Comparison of ENCODE assay signal across 28 cellular contexts in the genomic region with DNA sequence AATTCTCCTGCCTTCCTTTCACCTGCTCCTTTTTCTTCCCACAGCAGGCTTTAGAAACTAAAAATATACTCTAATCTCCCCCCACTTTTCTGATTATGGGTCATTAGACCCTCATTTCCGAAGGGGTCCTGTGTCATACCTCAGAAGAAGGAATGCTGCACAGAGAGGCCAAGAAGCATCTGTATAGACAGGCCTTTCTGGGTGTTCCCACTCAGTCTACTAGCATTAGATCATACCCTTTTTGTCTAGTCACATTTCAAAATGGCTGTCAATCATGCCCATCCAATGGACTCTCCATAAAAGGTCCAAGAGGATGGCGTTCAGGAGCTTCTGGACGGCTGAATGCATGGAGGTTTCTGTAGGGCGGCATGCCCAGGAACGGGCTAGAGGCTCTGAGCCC.
DNase-seq lines count a peak whose midpoint lies in the region; ATAC-seq and TF ChIP-seq lines count a peak whose summit lies in the region.
"Had no signal": no experiment of that assay in that cellular context is flagged by ENCODE, and none has a peak within 500 bp of the region (broad histone marks: within the 10 kb centered on the region; RNA-seq: fewer than 3 reads in every experiment).

No MANE protein-coding gene starts in this region.

- POLR2A ChIA-PET in SK-N-SH (lab: Yijun Ruan, JAX): no interaction called here

- H4K20me1 ChIP-seq in SK-N-SH (ENCODE audit: insufficient read depth): no peaks in the 10 kb centered on the region
- H4K20me1 ChIP-seq in fibroblast of lung (ENCODE audit: control insufficient read depth, extremely low read depth, insufficient read depth, low read length): no peaks in the 10 kb centered on the region

- H2AFZ ChIP-seq in SK-N-SH (ENCODE audit: low read depth) (peak overlapping the region; percentile 9; the same call in 1 of the 2 replicates), fibroblast of lung (ENCODE audit: low read length) (no peak overlapping the region)
- H2AFZ ChIP-seq: parathyroid adenoma had no signal

- H3K27ac ChIP-seq in SK-N-SH (ENCODE audit: low read depth in 2 of 2, low read length in 1 of 2) (peak overlapping the region; percentile 50 to 87), fibroblast of lung (ENCODE audit: insufficient read depth, low read length) (peak overlapping the region; percentile 4)
- H3K27ac ChIP-seq: adrenal gland, cardiac muscle cell, heart left ventricle, parathyroid adenoma, right lobe of liver, SK-N-MC, upper lobe of left lung had no signal

- ATAC-seq in activated T-cell treated with anti-CD3 and anti-CD28 coated beads, Interleukin-2, amount 50 U/mL, for 72 hours (replicated peaks in 1 of 2): no peak
- no peak for ATAC-seq in stimulated activated effector memory CD8-positive, alpha-beta T cell treated with anti-CD3 and anti-CD28 coated beads, Interleukin-12 subunit alpha, Interleukin-12 subunit beta, amount 100 ng/mL, for 72 hours
- ATAC-seq in HG03196 (IDR thresholded peaks at IDR 0.05; ENCODE audit: unreplicated experiment): no peak
- ATAC-seq: heart left ventricle; left cardiac atrium; naive thymus-derived CD8-positive, alpha-beta T cell; right lobe of liver had no signal

- 91% methylated on average over 5 of the region's 5 CpGs for WGBS in SK-N-SH (ENCODE audit: low lambda C conversion rate)

- no peaks in the 10 kb centered on the region for H3K9me3 ChIP-seq in SK-N-SH
- no peaks in the 10 kb centered on the region for H3K9me3 ChIP-seq in fibroblast of lung (ENCODE audit: control insufficient read depth, insufficient read depth, low read depth, low read length)
- H3K9me3 ChIP-seq: adrenal gland, heart left ventricle, right lobe of liver, upper lobe of left lung had no signal

- no peaks in the 10 kb centered on the region for H3K27me3 ChIP-seq in SK-N-SH (ENCODE audit: insufficient read depth)
- no peaks in the 10 kb centered on the region for H3K27me3 ChIP-seq in fibroblast of lung (ENCODE audit: control insufficient read depth, insufficient read depth, low read length)
- H3K27me3 ChIP-seq: adrenal gland, cardiac muscle cell, heart left ventricle, right lobe of liver, upper lobe of left lung had no signal

- H3K36me3 Mint-ChIP-seq in activated T-cell treated with anti-CD3 and anti-CD28 coated beads, Interleukin-2, amount 50 U/mL, for 72 hours (ENCODE audit: insufficient read depth in 2 of 2): no peaks in the 10 kb centered on the region
- H3K36me3 Mint-ChIP-seq in stimulated activated effector memory CD8-positive, alpha-beta T cell treated with anti-CD3 and anti-CD28 coated beads, Interleukin-12 subunit alpha, Interleukin-12 subunit beta, amount 100 ng/mL, for 72 hours: no peaks in the 10 kb centered on the region
- no peaks in the 10 kb centered on the region for H3K36me3 Mint-ChIP-seq in Calu3 (ENCODE audit: insufficient read depth, unreplicated experiment)

- H3F3A ChIP-seq in SK-N-SH (replicated peaks; ENCODE audit: insufficient read depth): peaks cover 20% of the 10 kb centered on the region

- H3K4me3 Mint-ChIP-seq in activated T-cell treated with anti-CD3 and anti-CD28 coated beads, Interleukin-2, amount 50 U/mL, for 72 hours: peak overlapping the region in 1 of 2 donors; percentile 42
- no peak overlapping the region for H3K4me3 Mint-ChIP-seq in stimulated activated effector memory CD8-positive, alpha-beta T cell treated with anti-CD3 and anti-CD28 coated beads, Interleukin-12 subunit alpha, Interleukin-12 subunit beta, amount 100 ng/mL, for 72 hours
- no peak overlapping the region for H3K4me3 Mint-ChIP-seq in Calu3 (ENCODE audit: low read depth, unreplicated experiment)
- H3K4me3 Mint-ChIP-seq: activated B cell treated with CpG ODN at 0.5 μM for 24 hours; activated T-helper 1 cell treated with anti-CD3 and anti-CD28 coated beads, Interleukin-12 subunit alpha, Interleukin-12 subunit beta, Interleukin-2, Interleukin-4 antibody, amounts not matched to agents 30 ng/mL and 10 ng/mL and 1 ng/mL, durations not matched to agents 14 hours and 24 hours and 36 hours; dendritic cell treated with granulocyte-macrophage colony-stimulating factor and Interleukin-4, amounts not matched to agents 40 ng/mL and 50 ng/mL, for 4 days; IgD-negative memory B cell; memory B cell; naive thymus-derived CD8-positive, alpha-beta T cell had no signal

- no peak for TF ChIP-seq EP300 in SK-N-SH (IDR thresholded peaks at IDR 0.05; ENCODE audit: borderline replicate concordance in 1 of 2, low read depth in 1 of 2, low read length in 1 of 2)

- H3K27me3 Mint-ChIP-seq in activated T-cell treated with anti-CD3 and anti-CD28 coated beads, Interleukin-2, amount 50 U/mL, for 72 hours (ENCODE audit: low read depth): no peaks in the 10 kb centered on the region
- no peaks in the 10 kb centered on the region for H3K27me3 Mint-ChIP-seq in Calu3 (ENCODE audit: unreplicated experiment)
- H3K27me3 Mint-ChIP-seq: activated B cell treated with CpG ODN at 0.5 μM for 24 hours; dendritic cell treated with granulocyte-macrophage colony-stimulating factor and Interleukin-4, amounts not matched to agents 40 ng/mL and 50 ng/mL, for 4 days; IgD-negative memory B cell; memory B cell; naive thymus-derived CD8-positive, alpha-beta T cell had no signal

- H3K27ac Mint-ChIP-seq in activated T-cell treated with anti-CD3 and anti-CD28 coated beads, Interleukin-2, amount 50 U/mL, for 72 hours: peak overlapping the region; percentile 79
- peak overlapping the region; percentile 60 for H3K27ac Mint-ChIP-seq in stimulated activated effector memory CD8-positive, alpha-beta T cell treated with anti-CD3 and anti-CD28 coated beads, Interleukin-12 subunit alpha, Interleukin-12 subunit beta, amount 100 ng/mL, for 72 hours
- no peak overlapping the region for H3K27ac Mint-ChIP-seq in Calu3 (ENCODE audit: unreplicated experiment)
- H3K27ac Mint-ChIP-seq: activated B cell treated with CpG ODN at 0.5 μM for 24 hours; activated T-helper 1 cell treated with anti-CD3 and anti-CD28 coated beads, Interleukin-12 subunit alpha, Interleukin-12 subunit beta, Interleukin-2, Interleukin-4 antibody, amounts not matched to agents 30 ng/mL and 10 ng/mL and 1 ng/mL, durations not matched to agents 14 hours and 24 hours and 36 hours; dendritic cell treated with granulocyte-macrophage colony-stimulating factor and Interleukin-4, amounts not matched to agents 40 ng/mL and 50 ng/mL, for 4 days; IgD-negative memory B cell; memory B cell had no signal

- H3K4me1 ChIP-seq in SK-N-SH (ENCODE audit: control insufficient read depth in 1 of 2, insufficient read depth in 2 of 2, low read depth in 1 of 2, low read length in 1 of 2) (peaks cover 5 to 24% of the 10 kb centered on the region in 2 experiments), fibroblast of lung (ENCODE audit: control insufficient read depth, extremely low read depth, insufficient read depth, low read length) (peaks cover 6% of the 10 kb centered on the region)
- H3K4me1 ChIP-seq: adrenal gland, heart left ventricle, parathyroid adenoma, right lobe of liver, upper lobe of left lung had no signal

- CTCF ChIA-PET in SK-N-SH (lab: Yijun Ruan, JAX) (no interaction called here), Calu3 (lab: Charles Lee) (no interaction called here)

- no TSS peak for BruUV-seq in Calu3 (replicated peaks; lab: Mats Ljungman, UMichigan)

- H3K79me2 ChIP-seq in SK-N-SH (ENCODE audit: insufficient read depth) (no peaks in the 10 kb centered on the region), fibroblast of lung (ENCODE audit: control insufficient read depth, insufficient read depth, low read length) (no peaks in the 10 kb centered on the region)
- H3K79me2 ChIP-seq: parathyroid adenoma had no signal

- peaks cover 17% of the 10 kb centered on the region for H3K4me1 Mint-ChIP-seq in activated T-cell treated with anti-CD3 and anti-CD28 coated beads, Interleukin-2, amount 50 U/mL, for 72 hours (ENCODE audit: low read depth)
- peaks cover 33% of the 10 kb centered on the region for H3K4me1 Mint-ChIP-seq in stimulated activated effector memory CD8-positive, alpha-beta T cell treated with anti-CD3 and anti-CD28 coated beads, Interleukin-12 subunit alpha, Interleukin-12 subunit beta, amount 100 ng/mL, for 72 hours
- no peaks in the 10 kb centered on the region for H3K4me1 Mint-ChIP-seq in Calu3 (ENCODE audit: low read depth, unreplicated experiment)
- H3K4me1 Mint-ChIP-seq: activated B cell treated with CpG ODN at 0.5 μM for 24 hours, memory B cell had no signal

- H3K4me2 ChIP-seq in SK-N-SH (peak overlapping the region; percentile 64), fibroblast of lung (ENCODE audit: extremely low read depth, insufficient read depth, low read length) (no peak overlapping the region)

- no peak for DNase-seq in activated T-cell treated with anti-CD3 and anti-CD28 coated beads, Interleukin-2, amount 50 U/mL, for 72 hours
- no peak for DNase-seq in activated T-cell treated with anti-CD3 and anti-CD28 coated beads, Interleukin-2, amount 50 U/mL, for 48 hours
- DNase-seq in SK-N-SH: no peak
- DNase-seq in fibroblast of lung (ENCODE audit: low read depth in 2 of 2): no peak
- no peak for DNase-seq in stimulated activated effector memory CD8-positive, alpha-beta T cell treated with anti-CD3 and anti-CD28 coated beads, Interleukin-12 subunit alpha, Interleukin-12 subunit beta, amount 100 ng/mL, for 72 hours (ENCODE audit: low spot score in 2 of 2)
- DNase-seq in T-helper 2 cell: no peak
- no peak for DNase-seq in Calu3
- DNase-seq: ACHN; activated B cell treated with CpG ODN at 0.5 μM for 24 hours; adrenal gland; C1 segment of cervical spinal cord; heart left ventricle; left cardiac atrium; MM.1S; naive thymus-derived CD8-positive, alpha-beta T cell; NCI-H1417 treated with DMSO at 0.1 percent for 48 hours; right lobe of liver; stimulated activated CD4-positive, alpha-beta T cell treated with anti-CD3 and anti-CD28 coated beads, Interleukin-15, amount 100 ng/mL, for 24 hours; stimulated activated CD8-positive, alpha-beta memory T cell treated with anti-CD3 and anti-CD28 coated beads, Interleukin-4, amount 100 ng/mL, for 48 hours; upper lobe of left lung had no signal

- TF ChIP-seq CTCF in SK-N-SH (IDR thresholded peaks at IDR 0.05) (no peak), fibroblast of lung (conservative IDR thresholded peaks at IDR 0.05 in 1 of 2, IDR thresholded peaks at IDR 0.05 in 1 of 2; ENCODE audit: low read depth in 1 of 2, low read length in 2 of 2) (no peak), Calu3 (IDR thresholded peaks at IDR 0.05; ENCODE audit: unreplicated experiment) (no peak)

- H3K9me3 Mint-ChIP-seq in activated T-cell treated with anti-CD3 and anti-CD28 coated beads, Interleukin-2, amount 50 U/mL, for 72 hours: no peaks in the 10 kb centered on the region
- no peaks in the 10 kb centered on the region for H3K9me3 Mint-ChIP-seq in stimulated activated effector memory CD8-positive, alpha-beta T cell treated with anti-CD3 and anti-CD28 coated beads, Interleukin-12 subunit alpha, Interleukin-12 subunit beta, amount 100 ng/mL, for 72 hours
- no peaks in the 10 kb centered on the region for H3K9me3 Mint-ChIP-seq in Calu3 (ENCODE audit: low read depth, unreplicated experiment)
- H3K9me3 Mint-ChIP-seq: activated B cell treated with CpG ODN at 0.5 μM for 24 hours; activated T-helper 1 cell treated with anti-CD3 and anti-CD28 coated beads, Interleukin-12 subunit alpha, Interleukin-12 subunit beta, Interleukin-2, Interleukin-4 antibody, amounts not matched to agents 30 ng/mL and 10 ng/mL and 1 ng/mL, durations not matched to agents 14 hours and 24 hours and 36 hours; dendritic cell treated with granulocyte-macrophage colony-stimulating factor and Interleukin-4, amounts not matched to agents 40 ng/mL and 50 ng/mL, for 4 days; IgD-negative memory B cell; memory B cell; naive thymus-derived CD8-positive, alpha-beta T cell had no signal

- H3K9ac ChIP-seq in SK-N-SH (peak overlapping the region; percentile 51; the same call in 1 of the 2 replicates), fibroblast of lung (ENCODE audit: insufficient read depth, low read length) (no peak overlapping the region)
- H3K9ac ChIP-seq: parathyroid adenoma had no signal

- H3K4me3 ChIP-seq in SK-N-SH (ENCODE audit: low read depth in 2 of 2, low read length in 1 of 2) (no peak overlapping the region), fibroblast of lung (replicated peaks in 1 of 4; ENCODE audit: control extremely low read depth in 1 of 4, insufficient read depth in 1 of 4, low read depth in 3 of 4, low read length in 4 of 4) (no peak overlapping the region)
- H3K4me3 ChIP-seq: adrenal gland, cardiac muscle cell, heart left ventricle, right lobe of liver, SK-N-MC, upper lobe of left lung had no signal

- TF ChIP-seq RAD21 in SK-N-SH (IDR thresholded peaks at IDR 0.05; ENCODE audit: low read length): no peak

- H3K36me3 ChIP-seq in SK-N-SH (replicated peaks in 1 of 2; ENCODE audit: control insufficient read depth in 1 of 2, insufficient read depth in 2 of 2, low read length in 1 of 2): no peaks in the 10 kb centered on the region
- H3K36me3 ChIP-seq in fibroblast of lung (ENCODE audit: control insufficient read depth, insufficient read depth, low read length): no peaks in the 10 kb centered on the region
- H3K36me3 ChIP-seq: adrenal gland, cardiac muscle cell, heart left ventricle, right lobe of liver, upper lobe of left lung had no signal

- intact Hi-C loops in Calu3 (cut with micrococcal nuclease; ENCODE audit: unreplicated experiment): no loop called here

- no peaks in the 10 kb centered on the region for H3K9me2 ChIP-seq in SK-N-SH
